2 cellular contexts compared by ENCODE assay signal in genomic region chr18:49002881-49003280, GRCh38.
TF ChIP-seq lines count a peak whose summit lies in the region.

No MANE protein-coding gene starts in this region.

TF ChIP-seq in GM23338, 12 proteins besides CTCF, POLR2A, EP300 and RAD21:
- TF ChIP-seq ZNF331 (CRISPR knock-in tag; IDR thresholded peaks at IDR 0.05; ENCODE audit: low read depth), result no peak

TF ChIP-seq in H1, 55 proteins besides CTCF, POLR2A, EP300 and RAD21:
- TF ChIP-seq SP2 (IDR thresholded peaks at IDR 0.05; ENCODE audit: low read length), result no peak
- no peak for TF ChIP-seq KDM5A (IDR thresholded peaks at IDR 0.05; ENCODE audit: low read length)
- no peak for TF ChIP-seq NANOG (IDR thresholded peaks at IDR 0.05; ENCODE audit: insufficient read depth, low read depth, low read length, poor library complexity, severe bottlenecking)
- no peak for TF ChIP-seq TEAD4 (IDR thresholded peaks at IDR 0.05; ENCODE audit: low read depth, low read length)
- TF ChIP-seq GABPA (IDR thresholded peaks at IDR 0.05; ENCODE audit: borderline replicate concordance, insufficient read depth, low read length), result no peak
- no peak for TF ChIP-seq CBX8 (IDR thresholded peaks at IDR 0.05; ENCODE audit: borderline replicate concordance, low read depth, low read length)
- no peak for TF ChIP-seq BACH1 (IDR thresholded peaks at IDR 0.05; ENCODE audit: low read length)
- no peak for TF ChIP-seq CHD2 (IDR thresholded peaks at IDR 0.05; ENCODE audit: low read length)
- no peak for TF ChIP-seq E2F6 (IDR thresholded peaks at IDR 0.05)
- TF ChIP-seq POLR2AphosphoS5 (IDR thresholded peaks at IDR 0.05; ENCODE audit: low read depth, low read length), result no peak
- TF ChIP-seq, protein P1, sequence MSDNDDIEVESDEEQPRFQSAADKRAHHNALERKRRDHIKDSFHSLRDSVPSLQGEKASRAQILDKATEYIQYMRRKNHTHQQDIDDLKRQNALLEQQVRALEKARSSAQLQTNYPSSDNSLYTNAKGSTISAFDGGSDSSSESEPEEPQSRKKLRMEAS (IDR thresholded peaks at IDR 0.05), result no peak
- no peak for TF ChIP-seq GTF2F1 (IDR thresholded peaks at IDR 0.05; ENCODE audit: borderline replicate concordance, low read depth, low read length)
- no peak for TF ChIP-seq FOSL1 (IDR thresholded peaks at IDR 0.05; ENCODE audit: insufficient read depth, low read depth, low read length)
- TF ChIP-seq SP4 (IDR thresholded peaks at IDR 0.05; ENCODE audit: low read length), result no peak
- no peak for TF ChIP-seq POU5F1 (IDR thresholded peaks at IDR 0.05; ENCODE audit: low read depth, low read length)
- TF ChIP-seq, protein P2, sequence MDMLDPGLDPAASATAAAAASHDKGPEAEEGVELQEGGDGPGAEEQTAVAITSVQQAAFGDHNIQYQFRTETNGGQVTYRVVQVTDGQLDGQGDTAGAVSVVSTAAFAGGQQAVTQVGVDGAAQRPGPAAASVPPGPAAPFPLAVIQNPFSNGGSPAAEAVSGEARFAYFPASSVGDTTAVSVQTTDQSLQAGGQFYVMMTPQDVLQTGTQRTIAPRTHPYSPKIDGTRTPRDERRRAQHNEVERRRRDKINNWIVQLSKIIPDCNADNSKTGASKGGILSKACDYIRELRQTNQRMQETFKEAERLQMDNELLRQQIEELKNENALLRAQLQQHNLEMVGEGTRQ (IDR thresholded peaks at IDR 0.05; ENCODE audit: low read length), result no peak
- no peak for TF ChIP-seq BRCA1 (IDR thresholded peaks at IDR 0.05; ENCODE audit: low read depth, low read length)
- no peak for TF ChIP-seq HDAC2 (IDR thresholded peaks at IDR 0.05; ENCODE audit: borderline replicate concordance in 1 of 2, low read depth in 2 of 2, low read length in 2 of 2)
- TF ChIP-seq HDAC6 (IDR thresholded peaks at IDR 0.05; ENCODE audit: low read depth, low read length), result no peak
- TF ChIP-seq JUN (IDR thresholded peaks at IDR 0.05; ENCODE audit: low read depth, low read length), result no peak
